Comparison of ENCODE assay signal across 1 cellular context in the genomic region with DNA sequence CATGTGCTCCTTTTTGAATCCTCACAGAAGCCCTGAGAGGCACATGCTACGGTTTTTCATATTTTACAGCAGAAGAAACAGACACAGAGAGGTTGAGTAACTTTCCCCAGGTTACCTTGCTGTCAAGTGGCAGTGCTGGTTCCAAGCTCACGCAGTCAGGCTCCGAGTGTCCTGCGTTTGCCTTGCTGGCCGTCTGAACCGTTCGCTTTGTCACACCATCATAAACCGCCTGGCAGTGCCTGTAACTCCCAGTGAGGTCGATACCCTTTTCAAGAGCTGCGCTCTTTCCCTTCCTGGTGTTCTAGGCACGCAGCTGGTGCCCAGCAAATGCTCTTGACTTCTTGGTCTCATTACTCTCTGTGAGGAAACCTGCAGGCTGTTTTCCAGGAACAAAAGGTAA.
TF ChIP-seq lines count a peak whose summit lies in the region.

No MANE protein-coding gene starts in this region.

TF ChIP-seq in GM23338, 12 proteins besides CTCF, POLR2A, EP300 and RAD21 (continued from another document):
- TF ChIP-seq, protein P1, sequence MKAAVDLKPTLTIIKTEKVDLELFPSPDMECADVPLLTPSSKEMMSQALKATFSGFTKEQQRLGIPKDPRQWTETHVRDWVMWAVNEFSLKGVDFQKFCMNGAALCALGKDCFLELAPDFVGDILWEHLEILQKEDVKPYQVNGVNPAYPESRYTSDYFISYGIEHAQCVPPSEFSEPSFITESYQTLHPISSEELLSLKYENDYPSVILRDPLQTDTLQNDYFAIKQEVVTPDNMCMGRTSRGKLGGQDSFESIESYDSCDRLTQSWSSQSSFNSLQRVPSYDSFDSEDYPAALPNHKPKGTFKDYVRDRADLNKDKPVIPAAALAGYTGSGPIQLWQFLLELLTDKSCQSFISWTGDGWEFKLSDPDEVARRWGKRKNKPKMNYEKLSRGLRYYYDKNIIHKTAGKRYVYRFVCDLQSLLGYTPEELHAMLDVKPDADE (IDR thresholded peaks at IDR 0.05), result no peak
- TF ChIP-seq, protein P2, sequence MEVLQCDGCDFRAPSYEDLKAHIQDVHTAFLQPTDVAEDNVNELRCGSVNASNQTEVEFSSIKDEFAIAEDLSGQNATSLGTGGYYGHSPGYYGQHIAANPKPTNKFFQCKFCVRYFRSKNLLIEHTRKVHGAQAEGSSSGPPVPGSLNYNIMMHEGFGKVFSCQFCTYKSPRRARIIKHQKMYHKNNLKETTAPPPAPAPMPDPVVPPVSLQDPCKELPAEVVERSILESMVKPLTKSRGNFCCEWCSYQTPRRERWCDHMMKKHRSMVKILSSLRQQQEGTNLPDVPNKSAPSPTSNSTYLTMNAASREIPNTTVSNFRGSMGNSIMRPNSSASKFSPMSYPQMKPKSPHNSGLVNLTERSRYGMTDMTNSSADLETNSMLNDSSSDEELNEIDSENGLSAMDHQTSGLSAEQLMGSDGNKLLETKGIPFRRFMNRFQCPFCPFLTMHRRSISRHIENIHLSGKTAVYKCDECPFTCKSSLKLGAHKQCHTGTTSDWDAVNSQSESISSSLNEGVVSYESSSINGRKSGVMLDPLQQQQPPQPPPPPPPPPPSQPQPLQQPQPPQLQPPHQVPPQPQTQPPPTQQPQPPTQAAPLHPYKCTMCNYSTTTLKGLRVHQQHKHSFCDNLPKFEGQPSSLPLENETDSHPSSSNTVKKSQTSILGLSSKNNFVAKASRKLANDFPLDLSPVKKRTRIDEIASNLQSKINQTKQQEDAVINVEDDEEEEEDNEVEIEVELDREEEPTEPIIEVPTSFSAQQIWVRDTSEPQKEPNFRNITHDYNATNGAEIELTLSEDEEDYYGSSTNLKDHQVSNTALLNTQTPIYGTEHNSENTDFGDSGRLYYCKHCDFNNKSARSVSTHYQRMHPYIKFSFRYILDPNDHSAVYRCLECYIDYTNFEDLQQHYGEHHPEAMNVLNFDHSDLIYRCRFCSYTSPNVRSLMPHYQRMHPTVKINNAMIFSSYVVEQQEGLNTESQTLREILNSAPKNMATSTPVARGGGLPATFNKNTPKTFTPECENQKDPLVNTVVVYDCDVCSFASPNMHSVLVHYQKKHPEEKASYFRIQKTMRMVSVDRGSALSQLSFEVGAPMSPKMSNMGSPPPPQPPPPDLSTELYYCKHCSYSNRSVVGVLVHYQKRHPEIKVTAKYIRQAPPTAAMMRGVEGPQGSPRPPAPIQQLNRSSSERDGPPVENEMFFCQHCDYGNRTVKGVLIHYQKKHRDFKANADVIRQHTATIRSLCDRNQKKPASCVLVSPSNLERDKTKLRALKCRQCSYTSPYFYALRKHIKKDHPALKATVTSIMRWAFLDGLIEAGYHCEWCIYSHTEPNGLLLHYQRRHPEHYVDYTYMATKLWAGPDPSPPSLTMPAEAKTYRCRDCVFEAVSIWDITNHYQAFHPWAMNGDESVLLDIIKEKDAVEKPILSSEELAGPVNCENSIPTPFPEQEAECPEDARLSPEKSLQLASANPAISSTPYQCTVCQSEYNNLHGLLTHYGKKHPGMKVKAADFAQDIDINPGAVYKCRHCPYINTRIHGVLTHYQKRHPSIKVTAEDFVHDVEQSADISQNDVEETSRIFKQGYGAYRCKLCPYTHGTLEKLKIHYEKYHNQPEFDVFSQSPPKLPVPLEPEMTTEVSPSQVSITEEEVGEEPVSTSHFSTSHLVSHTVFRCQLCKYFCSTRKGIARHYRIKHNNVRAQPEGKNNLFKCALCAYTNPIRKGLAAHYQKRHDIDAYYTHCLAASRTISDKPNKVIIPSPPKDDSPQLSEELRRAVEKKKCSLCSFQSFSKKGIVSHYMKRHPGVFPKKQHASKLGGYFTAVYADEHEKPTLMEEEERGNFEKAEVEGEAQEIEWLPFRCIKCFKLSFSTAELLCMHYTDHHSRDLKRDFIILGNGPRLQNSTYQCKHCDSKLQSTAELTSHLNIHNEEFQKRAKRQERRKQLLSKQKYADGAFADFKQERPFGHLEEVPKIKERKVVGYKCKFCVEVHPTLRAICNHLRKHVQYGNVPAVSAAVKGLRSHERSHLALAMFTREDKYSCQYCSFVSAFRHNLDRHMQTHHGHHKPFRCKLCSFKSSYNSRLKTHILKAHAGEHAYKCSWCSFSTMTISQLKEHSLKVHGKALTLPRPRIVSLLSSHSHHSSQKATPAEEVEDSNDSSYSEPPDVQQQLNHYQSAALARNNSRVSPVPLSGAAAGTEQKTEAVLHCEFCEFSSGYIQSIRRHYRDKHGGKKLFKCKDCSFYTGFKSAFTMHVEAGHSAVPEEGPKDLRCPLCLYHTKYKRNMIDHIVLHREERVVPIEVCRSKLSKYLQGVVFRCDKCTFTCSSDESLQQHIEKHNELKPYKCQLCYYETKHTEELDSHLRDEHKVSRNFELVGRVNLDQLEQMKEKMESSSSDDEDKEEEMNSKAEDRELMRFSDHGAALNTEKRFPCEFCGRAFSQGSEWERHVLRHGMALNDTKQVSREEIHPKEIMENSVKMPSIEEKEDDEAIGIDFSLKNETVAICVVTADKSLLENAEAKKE (CRISPR knock-in tag; IDR thresholded peaks at IDR 0.05), result no peak
- TF ChIP-seq ZNF331 (CRISPR knock-in tag; IDR thresholded peaks at IDR 0.05; ENCODE audit: low read depth), result no peak
- no peak for TF ChIP-seq EZH2phosphoT487 (IDR thresholded peaks at IDR 0.05; ENCODE audit: unreplicated experiment)
TF ChIP-seq in GM23338: peak in this region for 0.
